In the genomic region with DNA sequence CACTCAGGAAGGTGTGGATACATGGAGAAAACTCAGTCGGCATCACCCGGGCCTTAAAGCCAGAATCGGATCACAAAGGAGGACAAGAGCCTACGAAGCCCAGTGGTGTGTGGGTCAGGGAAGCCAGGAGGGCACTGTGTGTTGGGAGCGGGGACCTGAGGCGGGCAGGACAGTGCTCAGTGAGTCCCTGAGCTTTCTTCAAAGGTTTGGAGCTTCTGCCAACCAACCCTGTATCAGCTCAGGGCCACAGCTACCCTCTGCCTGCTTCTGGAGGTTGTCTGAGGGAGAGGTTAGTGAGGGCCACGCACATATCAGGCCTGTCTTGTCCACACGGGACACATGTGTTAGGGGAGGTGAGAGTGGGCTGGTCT, we compare ENCODE assay signal across 17 cellular contexts. TPM values are rescaled to one million over a fixed set of nuclear protein-coding genes. Genes with fewer than 3 reads are reported as not detected.
DNase-seq lines count a peak whose midpoint lies in the region; ATAC-seq and TF ChIP-seq lines count a peak whose summit lies in the region.
"Had no signal": no experiment of that assay in that cellular context is flagged by ENCODE, and none has a peak within 500 bp of the region (broad histone marks: within the 10 kb centered on the region; RNA-seq: fewer than 3 reads in every experiment).

No MANE protein-coding gene starts in this region.

- H3K36me3 ChIP-seq in right atrium auricular region (no peaks in the 10 kb centered on the region), neuronal stem cell (replicated peaks in 1 of 2; ENCODE audit: control insufficient read depth in 2 of 2, insufficient read depth in 2 of 2, low read length in 2 of 2) (no peaks in the 10 kb centered on the region), subcutaneous abdominal adipose tissue (ENCODE audit: control insufficient read depth in 5 of 5, insufficient read depth in 5 of 5, low read length in 5 of 5) (no peaks in the 10 kb centered on the region)
- H3K36me3 ChIP-seq: BE2C, HAP-1 had no signal

- H3K4me1 ChIP-seq in right atrium auricular region (peaks cover 0 to 64% of the 10 kb centered on the region in 2 donors), neuronal stem cell (ENCODE audit: control insufficient read depth in 2 of 2, insufficient read depth in 1 of 2, low read depth in 1 of 2, low read length in 2 of 2) (peaks cover 0 to 2% of the 10 kb centered on the region in 2 donors), subcutaneous abdominal adipose tissue (ENCODE audit: control insufficient read depth in 5 of 5, insufficient read depth in 5 of 5, low read length in 5 of 5) (peaks cover 0 to 69% (median 11%) of the 10 kb centered on the region in 5 donors)
- H3K4me1 ChIP-seq: BE2C, HAP-1 had no signal

- peak overlapping the region in 1 of 2 donors; percentile 70 for H3K27ac ChIP-seq in right atrium auricular region
- no peak overlapping the region for H3K27ac ChIP-seq in neuronal stem cell (replicated peaks; ENCODE audit: low read length)
- peak overlapping the region; percentile 49 for H3K27ac ChIP-seq in subcutaneous abdominal adipose tissue (ENCODE audit: low read depth, low read length)
- H3K27ac ChIP-seq: KMS-11 had no signal

- no peak for TF ChIP-seq CTCF in right atrium auricular region (IDR thresholded peaks at IDR 0.05)

- peak overlapping the region; percentile 66 for H2AK5ac ChIP-seq in neuronal stem cell (ENCODE audit: low read depth, low read length)

- no peak overlapping the region for H2BK5ac ChIP-seq in neuronal stem cell (ENCODE audit: low read length)

- H3K4me3 Mint-ChIP-seq in dendritic cell treated with granulocyte-macrophage colony-stimulating factor and Interleukin-4, amounts not matched to agents 40 ng/mL and 50 ng/mL, for 4 days: no peak overlapping the region
- H3K4me3 Mint-ChIP-seq: CD4-positive, CD25-positive, alpha-beta regulatory T cell had no signal

- no peak overlapping the region for H4K8ac ChIP-seq in neuronal stem cell (ENCODE audit: low read depth, low read length)

- H3K27ac Mint-ChIP-seq in dendritic cell treated with granulocyte-macrophage colony-stimulating factor and Interleukin-4, amounts not matched to agents 40 ng/mL and 50 ng/mL, for 4 days: peak overlapping the region; percentile 25

- H3K14ac ChIP-seq in neuronal stem cell (ENCODE audit: low read length): no peak overlapping the region

- no peak overlapping the region for H3K4me2 ChIP-seq in neuronal stem cell (ENCODE audit: insufficient read depth, low read length, poor library complexity, severe bottlenecking)
- H3K4me2 ChIP-seq: KMS-11 had no signal

- no peaks in the 10 kb centered on the region for H3K27me3 ChIP-seq in right atrium auricular region
- H3K27me3 ChIP-seq in neuronal stem cell (ENCODE audit: control insufficient read depth in 3 of 3, insufficient read depth in 3 of 3, low read depth in 1 of 3, low read length in 3 of 3): no peaks in the 10 kb centered on the region
- peaks cover 0 to 6% (median 0%) of the 10 kb centered on the region in 5 donors for H3K27me3 ChIP-seq in subcutaneous abdominal adipose tissue (ENCODE audit: control insufficient read depth in 5 of 5, insufficient read depth in 4 of 5, low read length in 5 of 5)
- H3K27me3 ChIP-seq: BE2C had no signal

- no peak overlapping the region for H2AFZ ChIP-seq in neuronal stem cell (ENCODE audit: low read length)

- H3K36me3 Mint-ChIP-seq in dendritic cell treated with granulocyte-macrophage colony-stimulating factor and Interleukin-4, amounts not matched to agents 40 ng/mL and 50 ng/mL, for 4 days (ENCODE audit: low read depth): peaks cover 63% of the 10 kb centered on the region
- H3K36me3 Mint-ChIP-seq: CD4-positive, CD25-positive, alpha-beta regulatory T cell had no signal

- H3K9ac ChIP-seq in neuronal stem cell (ENCODE audit: low read depth, low read length, poor library complexity): no peak overlapping the region
- H3K9ac ChIP-seq in subcutaneous abdominal adipose tissue (ENCODE audit: low read length in 5 of 5): no peak overlapping the region
- H3K9ac ChIP-seq: KMS-11 had no signal

- H2BK120ac ChIP-seq in neuronal stem cell (ENCODE audit: low read depth, low read length): peak overlapping the region; percentile 1

- H3K4ac ChIP-seq in neuronal stem cell (ENCODE audit: low read length): no peak overlapping the region

- peak overlapping the region; percentile 44 for H3K18ac ChIP-seq in neuronal stem cell (ENCODE audit: low read length)

- no peaks in the 10 kb centered on the region for H3K79me1 ChIP-seq in neuronal stem cell (ENCODE audit: low read depth, low read length)

- H4K91ac ChIP-seq in neuronal stem cell (ENCODE audit: low read depth, low read length, poor library complexity): no peak overlapping the region

- no CpG with 5 or more reads among the region's 8 CpGs for WGBS in neuronal stem cell (ENCODE audit: extremely low coverage in 2 of 2, insufficient read length in 2 of 2, insufficient replicate concordance in 1 of 2), 2 donors

- intact Hi-C loops in cardiac septum (cut with DNase I): loop anchor here (2.0 kb wide), 1 partner anchor 281 kb away; no protein-coding TSS in a partner anchor
- intact Hi-C loops in dendritic cell treated with granulocyte-macrophage colony-stimulating factor and Interleukin-4, amounts not matched to agents 40 ng/mL and 50 ng/mL, for 4 days (cut with micrococcal nuclease): no loop called here

- H2BK12ac ChIP-seq in neuronal stem cell (ENCODE audit: low read length): no peak overlapping the region

- peaks cover 1% of the 10 kb centered on the region for H3K4me1 Mint-ChIP-seq in dendritic cell treated with granulocyte-macrophage colony-stimulating factor and Interleukin-4, amounts not matched to agents 40 ng/mL and 50 ng/mL, for 4 days (ENCODE audit: low read depth)

- H2BK15ac ChIP-seq in neuronal stem cell (ENCODE audit: low read length): no peak overlapping the region

- no peak for ATAC-seq in GM18511 (IDR thresholded peaks at IDR 0.05; ENCODE audit: unreplicated experiment)

- H3K23ac ChIP-seq in neuronal stem cell (ENCODE audit: low read depth, low read length, poor library complexity): no peak overlapping the region

- no peaks in the 10 kb centered on the region for H3K9me3 Mint-ChIP-seq in dendritic cell treated with granulocyte-macrophage colony-stimulating factor and Interleukin-4, amounts not matched to agents 40 ng/mL and 50 ng/mL, for 4 days
- H3K9me3 Mint-ChIP-seq: CD4-positive, CD25-positive, alpha-beta regulatory T cell had no signal

- H3K4me3 ChIP-seq in right atrium auricular region (no peak overlapping the region), neuronal stem cell (ENCODE audit: low read length in 2 of 2) (no peak overlapping the region), subcutaneous abdominal adipose tissue (ENCODE audit: low read depth in 1 of 5, low read length in 5 of 5) (no peak overlapping the region)
- H3K4me3 ChIP-seq: HAP-1 had no signal

- H3K27me3 Mint-ChIP-seq in dendritic cell treated with granulocyte-macrophage colony-stimulating factor and Interleukin-4, amounts not matched to agents 40 ng/mL and 50 ng/mL, for 4 days: no peaks in the 10 kb centered on the region

- H3K9me3 ChIP-seq in right atrium auricular region: no peaks in the 10 kb centered on the region
- peaks cover 0 to 3% of the 10 kb centered on the region in 2 donors for H3K9me3 ChIP-seq in neuronal stem cell (replicated peaks in 1 of 2; ENCODE audit: control insufficient read depth in 2 of 2, insufficient read depth in 1 of 2, low read depth in 1 of 2, low read length in 2 of 2)
- H3K9me3 ChIP-seq in subcutaneous abdominal adipose tissue (ENCODE audit: control insufficient read depth in 5 of 5, low read length in 5 of 5): no peaks in the 10 kb centered on the region
- H3K9me3 ChIP-seq: BE2C, HAP-1 had no signal

- peak; percentile 49 for DNase-seq in cardiac septum (ENCODE audit: low spot score)
- no peak for DNase-seq in right atrium auricular region (ENCODE audit: low spot score)
- DNase-seq in neuronal stem cell (ENCODE audit: low spot score): no peak
- no peak for DNase-seq in amygdala (lab: John Stamatoyannopoulos, UW)
- DNase-seq in central memory CD4-positive, alpha-beta T cell: no peak
- DNase-seq: 8988T; CD4-positive, CD25-positive, alpha-beta regulatory T cell; DND-41; MV-4-11; NCI-H226 had no signal

RNA-seq across cellular contexts. Expression of a gene that starts 52.4 kb away (rescaled TPM):
- total RNA-seq in cardiac septum (82.8 TPM), right atrium auricular region (10 to 100 TPM; 31.3 to 52.1 TPM)
- 0.43 TPM for polyA plus RNA-seq in neuronal stem cell (2013, experiment 1 of 2)
- polyA plus RNA-seq in neuronal stem cell (2013, experiment 2 of 2): 0.35 TPM
- total RNA-seq: HT-29 had no signal
